ENCODE assay signal across 1 cellular context in genomic region chr12:97375310-97375709, GRCh38.
TF ChIP-seq lines count a peak whose summit lies in the region.

No MANE protein-coding gene starts in this region.

TF ChIP-seq in GM12878, 131 proteins besides CTCF, POLR2A, EP300 and RAD21 (continued from another document):
- no peak for TF ChIP-seq ZBTB40 (IDR thresholded peaks at IDR 0.05; ENCODE audit: borderline replicate concordance)
- peak; percentile 50; the same call in 1 of the 2 replicates for TF ChIP-seq ZNF384 (IDR thresholded peaks at IDR 0.05; ENCODE audit: borderline replicate concordance, low read depth, low read length)
- TF ChIP-seq ZNF24 (IDR thresholded peaks at IDR 0.05) = no peak
- no peak for TF ChIP-seq TAF1 (IDR thresholded peaks at IDR 0.05; ENCODE audit: borderline replicate concordance, low read depth, low read length)
- no peak for TF ChIP-seq EGR1 (IDR thresholded peaks at IDR 0.05; ENCODE audit: borderline replicate concordance in 1 of 2, low read depth in 2 of 2, low read length in 2 of 2)
- no peak for TF ChIP-seq CEBPZ (IDR thresholded peaks at IDR 0.05; ENCODE audit: low read depth, low read length)
TF ChIP-seq in GM12878: peak in this region for 7.
